ENCODE assay signal across 18 cellular contexts in the genomic region with DNA sequence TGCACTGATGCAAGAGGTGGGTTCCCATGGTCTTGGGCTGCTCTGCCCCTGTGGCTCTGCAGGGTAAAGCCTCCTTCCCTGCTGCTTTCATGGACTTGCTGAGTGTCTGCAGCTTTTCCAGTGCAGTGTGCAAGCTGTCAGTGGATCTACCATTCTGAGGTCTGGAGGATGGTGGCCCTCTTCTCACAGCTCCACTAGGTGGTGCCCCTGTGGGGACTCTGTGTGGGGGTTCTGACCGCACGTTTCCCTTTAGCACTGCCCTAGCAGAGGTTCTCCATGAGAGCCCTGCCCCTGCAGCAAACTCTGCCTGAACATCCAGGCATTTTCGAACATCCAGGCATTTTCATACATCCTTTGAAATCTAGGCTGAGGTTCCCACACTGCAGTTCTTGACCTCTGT.
DNase-seq lines count a peak whose midpoint lies in the region; ATAC-seq, FAIRE-seq and TF ChIP-seq lines count a peak whose summit lies in the region.
"Had no signal": no experiment of that assay in that cellular context is flagged by ENCODE, and none has a peak within 500 bp of the region (broad histone marks: within the 10 kb centered on the region; RNA-seq: fewer than 3 reads in every experiment).

No MANE protein-coding gene starts in this region.

- H3K18ac ChIP-seq in H1 (ENCODE audit: extremely low read depth, low read length) = no peak overlapping the region

- no peak overlapping the region for H3K56ac ChIP-seq in H1 (replicated peaks; ENCODE audit: insufficient read length, low read depth, low read length)

- in situ Hi-C loops in Panc1 (cut with HindIII; ENCODE audit: low pct_unique_long_range_greater_than_20kb, low sequenced_read_pairs) (no loop called here), ACHN (cut with HindIII; ENCODE audit: low pct_ligation_motif_present, low pct_unique_long_range_greater_than_20kb, low sequenced_read_pairs) (no loop called here)

- no peaks in the 10 kb centered on the region for H3K4me1 ChIP-seq in Panc1 (ENCODE audit: control insufficient read depth, insufficient read depth, low read length)
- H3K4me1 ChIP-seq in H1 (replicated peaks in 1 of 4; ENCODE audit: control insufficient read depth in 3 of 4, insufficient read depth in 4 of 4, low read length in 3 of 4) = peaks cover 0 to 3% (median 0%) of the 10 kb centered on the region in 4 experiments; a peak in 1 of 7 replicates
- no peaks in the 10 kb centered on the region for H3K4me1 ChIP-seq in stomach
- peaks cover 0 to 15% (median 0%) of the 10 kb centered on the region in 12 donors for H3K4me1 ChIP-seq in heart left ventricle
- H3K4me1 ChIP-seq: Peyer's patch had no signal

- H3K4ac ChIP-seq in H1 (replicated peaks; ENCODE audit: insufficient read length, low read depth, low read length) = peak overlapping the region; percentile 76

- ATAC-seq in Panc1 (no peak), heart left ventricle (no peak)

- CTCF ChIA-PET in Panc1 (lab: Charles Lee) = no interaction called here
- CTCF ChIA-PET in H1 (lab: Charles Lee; ENCODE audit: partially characterized antibody) = interaction anchor here (0.6 kb wide), 2 partner anchors 444 to 1682 kb away, joined by 3 read pairs; no protein-coding TSS in a partner anchor

- no peak overlapping the region for H2BK20ac ChIP-seq in H1 (ENCODE audit: low read length)

- no peak overlapping the region for H3K23ac ChIP-seq in H1 (ENCODE audit: insufficient read length)

- no peak overlapping the region for H2BK120ac ChIP-seq in H1 (replicated peaks; ENCODE audit: low read depth, low read length)

- DNase-seq in NCI-H748 (lab: John Stamatoyannopoulos, UW; ENCODE audit: unreplicated experiment) (peak; percentile 2), NCI-H748 treated with DMSO at 0.1 percent for 48 hours (lab: John Stamatoyannopoulos, UW) (no peak), Panc1 (ENCODE audit: low read depth, low spot score) (no peak), H1 (ENCODE audit: low read depth in 1 of 2, low spot score in 2 of 2) (no peak), retinal pigment epithelial cell (ENCODE audit: low read depth) (no peak), stomach (no peak), ACHN (no peak), heart left ventricle (no peak)
- DNase-seq: 8988T, EL, H7, IMR-90, NCI-H187, NCI-H2107, NCI-H69, Peyer's patch, SJCRH30 had no signal

- H3K9me3 ChIP-seq in Panc1 (ENCODE audit: control insufficient read depth, insufficient read depth, low read depth, low read length) (no peaks in the 10 kb centered on the region), H1 (ENCODE audit: insufficient read depth in 2 of 2, low read depth in 1 of 2, low read length in 1 of 2) (no peaks in the 10 kb centered on the region), stomach (no peaks in the 10 kb centered on the region), heart left ventricle (no peaks in the 10 kb centered on the region)
- H3K9me3 ChIP-seq: Peyer's patch, SJCRH30 had no signal

- no peak overlapping the region for H2BK15ac ChIP-seq in H1 (ENCODE audit: low read length)

- intact Hi-C loops in Panc1 (cut with micrococcal nuclease; ENCODE audit: unreplicated experiment) (no loop called here), stomach (cut with DNase I; ENCODE audit: low total_unique reads) (no loop called here), heart left ventricle (cut with DNase I) (no loop called here)

- 0 out of 2 replicates have a peak overlapping the region, but pooled peaks have one; percentile 48 for H2AK5ac ChIP-seq in H1 (ENCODE audit: low read depth, low read length)

- TF ChIP-seq EP300 in H1 (IDR thresholded peaks at IDR 0.05; ENCODE audit: borderline replicate concordance in 1 of 2, low read depth in 2 of 2, low read length in 2 of 2) (no peak), stomach (IDR thresholded peaks at IDR 0.05) (no peak)

- no peak overlapping the region for H3K14ac ChIP-seq in H1 (ENCODE audit: insufficient read length)

- no TSS peak for BruUV-seq in Panc1 (replicated peaks; lab: Mats Ljungman, UMichigan)

- H3K36me3 ChIP-seq in Panc1 (ENCODE audit: control insufficient read depth, insufficient read depth, low read length) (no peaks in the 10 kb centered on the region), H1 (ENCODE audit: control insufficient read depth in 2 of 4, insufficient read depth in 4 of 4, low read length in 3 of 4) (no peaks in the 10 kb centered on the region), stomach (no peaks in the 10 kb centered on the region), heart left ventricle (no peaks in the 10 kb centered on the region)
- H3K36me3 ChIP-seq: Peyer's patch, SJCRH30 had no signal

- H2BK5ac ChIP-seq in H1 (ENCODE audit: low read depth, low read length) = no peak overlapping the region

- no peak overlapping the region for H3K9ac ChIP-seq in H1 (replicated peaks in 1 of 4; ENCODE audit: extremely low read depth in 1 of 4, low read depth in 3 of 4, low read length in 3 of 4)

- WGBS in H1 (ENCODE audit: extremely low coverage in 1 of 2, insufficient coverage in 1 of 2, insufficient read length in 1 of 2, insufficient replicate concordance in 2 of 2, low coverage in 1 of 2, low lambda C conversion rate in 2 of 2, missing lambda C conversion rate in 1 of 2), 2 experiments = 82% methylated on average over 3 of the region's 3 CpGs; no CpG with 5 or more reads in 1 of the 2 experiments
- 83 to 94% (median 91%) methylated on average over 3 of the region's 3 CpGs for WGBS in stomach, 5 donors
- 86 to 97% (median 87%) methylated on average over 3 of the region's 3 CpGs for WGBS in heart left ventricle, 4 donors

- no peaks in the 10 kb centered on the region for H3K79me1 ChIP-seq in H1 (ENCODE audit: low read depth, low read length)

- no peak; a peak in 1 of 4 replicates for TF ChIP-seq RAD21 in H1 (IDR thresholded peaks at IDR 0.05 in 1 of 2, conservative IDR thresholded peaks at IDR 0.05 in 1 of 2; ENCODE audit: low read depth in 2 of 2, low read length in 2 of 2)

- no peak overlapping the region; the same call in 1 of the 2 replicates for H4K8ac ChIP-seq in H1 (ENCODE audit: extremely low read depth, insufficient read depth, low read length)

- FAIRE-seq in H1 (lab: Jason Lieb, UNC) = no peak
- FAIRE-seq: D721Med had no signal

- H3K27me3 ChIP-seq in Panc1 (ENCODE audit: control insufficient read depth, insufficient read depth, low read length) = no peaks in the 10 kb centered on the region
- H3K27me3 ChIP-seq in H1 (replicated peaks in 1 of 4; ENCODE audit: control insufficient read depth in 3 of 4, extremely low read depth in 1 of 4, insufficient read depth in 3 of 4, low read length in 3 of 4) = peaks cover 0 to 2% (median 0%) of the 10 kb centered on the region in 4 experiments; a peak in 1 of 7 replicates
- no peaks in the 10 kb centered on the region for H3K27me3 ChIP-seq in stomach
- no peaks in the 10 kb centered on the region for H3K27me3 ChIP-seq in heart left ventricle
- H3K27me3 ChIP-seq: Peyer's patch, SJCRH30 had no signal

- peak overlapping the region; percentile 52 for H4K91ac ChIP-seq in H1 (replicated peaks; ENCODE audit: insufficient read length, low read length)

- H4K5ac ChIP-seq in H1 (ENCODE audit: insufficient read length, low read depth, low read length) = no peak overlapping the region

- no peak overlapping the region for H3K27ac ChIP-seq in Panc1 (ENCODE audit: low read length)
- H3K27ac ChIP-seq in H1 (ENCODE audit: low read depth, low read length) = no peak overlapping the region
- no peak overlapping the region for H3K27ac ChIP-seq in stomach
- H3K27ac ChIP-seq in heart left ventricle = no peak overlapping the region
- H3K27ac ChIP-seq: Peyer's patch, SJCRH30 had no signal

- TF ChIP-seq POLR2A in H1 (IDR thresholded peaks at IDR 0.05; ENCODE audit: control extremely low read depth in 1 of 2, low read depth in 2 of 2, low read length in 2 of 2) = no peak
- no peak for TF ChIP-seq POLR2A in stomach (IDR thresholded peaks at IDR 0.05)
- TF ChIP-seq POLR2A in heart left ventricle (IDR thresholded peaks at IDR 0.05) = no peak

- H3K4me3 ChIP-seq in Panc1 (ENCODE audit: low read depth in 2 of 2, low read length in 2 of 2) (no peak overlapping the region), H1 (ENCODE audit: extremely low read depth in 1 of 4, insufficient read depth in 2 of 4, low read depth in 3 of 4, low read length in 4 of 4) (no peak overlapping the region), retinal pigment epithelial cell (ENCODE audit: low read length) (no peak overlapping the region), stomach (no peak overlapping the region), heart left ventricle (no peak overlapping the region)
- H3K4me3 ChIP-seq: Peyer's patch, SJCRH30 had no signal

- TF ChIP-seq CTCF in Panc1 (IDR thresholded peaks at IDR 0.05) (peak; percentile 27; the same call in 1 of the 2 replicates), H1 (IDR thresholded peaks at IDR 0.05; ENCODE audit: control extremely low read depth in 1 of 3, insufficient read depth in 1 of 3, low read depth in 1 of 3, low read length in 3 of 3) (no peak), retinal pigment epithelial cell (conservative IDR thresholded peaks at IDR 0.05; ENCODE audit: low read depth, low read length) (peak; percentile 6), stomach (IDR thresholded peaks at IDR 0.05) (no peak), heart left ventricle (IDR thresholded peaks at IDR 0.05) (no peak)

- peak overlapping the region; percentile 65; the same call in 1 of the 2 replicates for H2BK12ac ChIP-seq in H1 (ENCODE audit: low read depth, low read length)

- H3K79me2 ChIP-seq in H1 (ENCODE audit: control insufficient read depth in 1 of 2, insufficient read depth in 2 of 2, low read length in 2 of 2) = no peaks in the 10 kb centered on the region

- H4K20me1 ChIP-seq in H1 (replicated peaks in 1 of 2; ENCODE audit: control insufficient read depth in 1 of 2, insufficient read depth in 2 of 2, low read length in 2 of 2) = no peaks in the 10 kb centered on the region

- H3K23me2 ChIP-seq in H1 (ENCODE audit: low read depth, low read length) = no peaks in the 10 kb centered on the region

- POLR2A ChIA-PET in Panc1 (lab: Charles Lee) = no interaction called here
- POLR2A ChIA-PET in H1 (lab: Charles Lee; ENCODE audit: partially characterized antibody) = no interaction called here

- H2AFZ ChIP-seq in H1 (ENCODE audit: low read length) = no peak overlapping the region

- no peak overlapping the region for H3K4me2 ChIP-seq in H1 (ENCODE audit: insufficient read depth in 1 of 2, low read depth in 2 of 2, low read length in 2 of 2)

TF ChIP-seq in H1, 55 proteins besides CTCF, POLR2A, EP300 and RAD21:
- TF ChIP-seq HDAC6 (IDR thresholded peaks at IDR 0.05; ENCODE audit: low read depth, low read length) (no peak), RFX5 (IDR thresholded peaks at IDR 0.05; ENCODE audit: borderline replicate concordance, low read depth, low read length) (no peak), CHD2 (IDR thresholded peaks at IDR 0.05; ENCODE audit: low read length) (no peak), SP2 (IDR thresholded peaks at IDR 0.05; ENCODE audit: low read length) (no peak), MAFK (IDR thresholded peaks at IDR 0.05; ENCODE audit: low read depth, low read length) (no peak), JUND (IDR thresholded peaks at IDR 0.05; ENCODE audit: low read length) (no peak), BCL11A (IDR thresholded peaks at IDR 0.05; ENCODE audit: low read depth in 2 of 2, low read length in 2 of 2) (no peak), SRF (IDR thresholded peaks at IDR 0.05; ENCODE audit: low read depth, low read length) (no peak)

Comparison
In these comparisons a context has a peak if more than half of its experiments do, and no peak if none do; other contexts are left out.
1. CTCF ChIP-seq: peak in Panc1 (single experiment) and retinal pigment epithelial cell (single experiment); none in H1 (0 of 3), stomach (0 of 7) and heart left ventricle (0 of 12).